ENCODE assay signal across 8 cellular contexts in the genomic region with DNA sequence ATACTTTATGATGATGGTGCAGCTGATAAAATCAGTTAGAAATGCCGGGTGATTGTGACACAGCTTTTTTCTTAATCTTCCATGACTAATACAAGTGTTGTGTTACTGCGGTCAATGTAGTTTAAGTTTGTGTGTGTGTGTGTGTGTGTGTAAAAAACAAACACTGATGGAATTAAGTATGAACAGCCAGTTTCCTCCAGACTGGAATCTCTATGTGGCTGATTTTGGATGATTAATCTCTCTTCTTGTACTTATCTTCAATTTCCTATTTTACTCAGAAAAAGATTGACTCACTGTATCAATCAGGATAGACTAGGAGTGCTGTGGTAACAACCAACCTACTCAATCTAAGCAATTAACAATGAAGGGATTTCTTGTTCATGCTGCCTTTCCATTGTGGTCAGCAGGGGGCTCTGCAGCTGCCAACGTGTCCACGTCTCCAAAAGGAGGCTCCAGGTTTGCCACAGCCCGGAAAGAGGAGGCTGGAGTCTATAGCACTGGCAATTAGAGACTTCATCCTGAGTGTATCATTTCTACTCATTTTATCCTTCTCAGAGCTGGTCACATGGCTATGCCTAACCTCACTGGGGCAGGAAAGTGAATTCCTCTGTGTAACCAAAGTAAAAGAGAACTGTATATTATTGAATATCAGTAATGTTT.
A peak's percentile ranks its signal among the peaks of the same experiment; 100 is the strongest.
DNase-seq lines count a peak whose midpoint lies in the region; ATAC-seq and TF ChIP-seq lines count a peak whose summit lies in the region.

No MANE protein-coding gene starts in this region.

- POLR2A ChIA-PET in RWPE1 (lab: Yijun Ruan, JAX; ENCODE audit: low non-redundant PET): no interaction called here

- H3K4me3 ChIP-seq in GM23338: no peak overlapping the region
- no peak overlapping the region for H3K4me3 ChIP-seq in fibroblast of pulmonary artery (replicated peaks; ENCODE audit: low read depth, low read length)

- H3K27ac Mint-ChIP-seq in GM23338: no peak overlapping the region
- no peak overlapping the region for H3K27ac Mint-ChIP-seq in effector memory CD8-positive, alpha-beta T cell
- no peak overlapping the region for H3K27ac Mint-ChIP-seq in natural killer cell

- H3K36me3 Mint-ChIP-seq in GM23338 (ENCODE audit: low read depth) (no peaks in the 10 kb centered on the region), natural killer cell (no peaks in the 10 kb centered on the region)
- H3K36me3 Mint-ChIP-seq in effector memory CD8-positive, alpha-beta T cell (ENCODE audit: insufficient read depth): no peaks in the 10 kb centered on the region

- H3K36me3 ChIP-seq in GM23338 (ENCODE audit: insufficient read depth): no peaks in the 10 kb centered on the region

- peak; percentile 71 for ATAC-seq in GM23338
- no peak for ATAC-seq in effector memory CD8-positive, alpha-beta T cell (replicated peaks)
- ATAC-seq in natural killer cell: no peak

- in situ Hi-C loops in Caki2 (cut with HindIII; ENCODE audit: low pct_unique_long_range_greater_than_20kb, low sequenced_read_pairs): no loop called here

- H3K9me3 Mint-ChIP-seq in GM23338: no peaks in the 10 kb centered on the region
- no peaks in the 10 kb centered on the region for H3K9me3 Mint-ChIP-seq in effector memory CD8-positive, alpha-beta T cell
- H3K9me3 Mint-ChIP-seq in natural killer cell: no peaks in the 10 kb centered on the region

- no peaks in the 10 kb centered on the region for H3K79me2 ChIP-seq in GM23338 (replicated peaks; ENCODE audit: insufficient read depth)

- H3K27me3 ChIP-seq in GM23338 (ENCODE audit: insufficient read depth): no peaks in the 10 kb centered on the region

- intact Hi-C loops in natural killer cell (cut with micrococcal nuclease): no loop called here

- no peak overlapping the region for H2AFZ ChIP-seq in GM23338

- no peaks in the 10 kb centered on the region for H3K4me1 Mint-ChIP-seq in GM23338
- no peaks in the 10 kb centered on the region for H3K4me1 Mint-ChIP-seq in effector memory CD8-positive, alpha-beta T cell (ENCODE audit: low read depth in 2 of 2)
- H3K4me1 Mint-ChIP-seq in natural killer cell: no peaks in the 10 kb centered on the region

- TF ChIP-seq CTCF in GM23338 (conservative IDR thresholded peaks at IDR 0.05; ENCODE audit: low read depth in 2 of 2) (peak; percentile 78 to 79), RWPE1 (conservative IDR thresholded peaks at IDR 0.05; ENCODE audit: low read depth) (peak; percentile 17; the same call in 1 of the 2 replicates), fibroblast of pulmonary artery (IDR thresholded peaks at IDR 0.05; ENCODE audit: low read length, missing control alignments) (peak; percentile 76), natural killer cell (IDR thresholded peaks at IDR 0.05) (no peak)

- no peaks in the 10 kb centered on the region for H4K20me1 ChIP-seq in GM23338 (replicated peaks; ENCODE audit: insufficient read depth)

- DNase-seq in Caki2 (ENCODE audit: low read depth): peak; percentile 84
- peak; percentile 78 for DNase-seq in GM23338 (ENCODE audit: low spot score)
- DNase-seq in RWPE1 (ENCODE audit: low spot score): peak; percentile 20
- DNase-seq in fibroblast of pulmonary artery (ENCODE audit: low read depth): peak; percentile 93
- peak; percentile 7 for DNase-seq in smooth muscle cell of the brain vasculature (ENCODE audit: low read depth, low spot score)
- DNase-seq in NCI-H526 treated with DMSO at 0.1 percent for 48 hours (lab: John Stamatoyannopoulos, UW): no peak
- DNase-seq in effector memory CD8-positive, alpha-beta T cell: no peak
- no peak for DNase-seq in natural killer cell

- no peak overlapping the region for H3K27ac ChIP-seq in GM23338 (ENCODE audit: low read depth)
- no peak overlapping the region for H3K27ac ChIP-seq in RWPE1

- CTCF ChIA-PET in RWPE1 (lab: Yijun Ruan, JAX): interaction anchor here (0.6 to 0.7 kb wide), 2 partner anchors 71 to 479 kb away, joined by 3 read pairs; no protein-coding TSS in a partner anchor

- H3K4me3 Mint-ChIP-seq in GM23338 (no peak overlapping the region), natural killer cell (no peak overlapping the region)
- H3K4me3 Mint-ChIP-seq in effector memory CD8-positive, alpha-beta T cell: no peak overlapping the region

- peaks cover 5% of the 10 kb centered on the region for H3K27me3 Mint-ChIP-seq in GM23338 (ENCODE audit: insufficient read depth, low read depth, poor library complexity)
- H3K27me3 Mint-ChIP-seq in effector memory CD8-positive, alpha-beta T cell: no peaks in the 10 kb centered on the region
- H3K27me3 Mint-ChIP-seq in natural killer cell (ENCODE audit: low read depth in 2 of 2): no peaks in the 10 kb centered on the region

- H3F3A ChIP-seq in GM23338 (replicated peaks; ENCODE audit: low read depth): no peaks in the 10 kb centered on the region

- no peaks in the 10 kb centered on the region for H3K9me2 ChIP-seq in GM23338 (ENCODE audit: insufficient read depth)

- no peaks in the 10 kb centered on the region for H3K4me1 ChIP-seq in GM23338 (ENCODE audit: insufficient read depth)

- no peak overlapping the region for H3K4me2 ChIP-seq in GM23338

TF ChIP-seq in GM23338, 12 proteins besides CTCF, POLR2A, EP300 and RAD21:
- no peak for TF ChIP-seq ZNF331 (CRISPR knock-in tag; IDR thresholded peaks at IDR 0.05; ENCODE audit: low read depth)
- TF ChIP-seq, protein P1, sequence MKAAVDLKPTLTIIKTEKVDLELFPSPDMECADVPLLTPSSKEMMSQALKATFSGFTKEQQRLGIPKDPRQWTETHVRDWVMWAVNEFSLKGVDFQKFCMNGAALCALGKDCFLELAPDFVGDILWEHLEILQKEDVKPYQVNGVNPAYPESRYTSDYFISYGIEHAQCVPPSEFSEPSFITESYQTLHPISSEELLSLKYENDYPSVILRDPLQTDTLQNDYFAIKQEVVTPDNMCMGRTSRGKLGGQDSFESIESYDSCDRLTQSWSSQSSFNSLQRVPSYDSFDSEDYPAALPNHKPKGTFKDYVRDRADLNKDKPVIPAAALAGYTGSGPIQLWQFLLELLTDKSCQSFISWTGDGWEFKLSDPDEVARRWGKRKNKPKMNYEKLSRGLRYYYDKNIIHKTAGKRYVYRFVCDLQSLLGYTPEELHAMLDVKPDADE (IDR thresholded peaks at IDR 0.05): no peak
- no peak for TF ChIP-seq NANOG (IDR thresholded peaks at IDR 0.05; ENCODE audit: borderline replicate concordance)

Comparison
In these comparisons a context has a peak if more than half of its experiments do, and no peak if none do; other contexts are left out.
1. DNase-seq: peak in Caki2 (single experiment), GM23338 (single experiment), RWPE1 (single experiment), fibroblast of pulmonary artery (single experiment) and smooth muscle cell of the brain vasculature (single experiment); none in NCI-H526 treated with DMSO at 0.1 percent for 48 hours (single experiment), effector memory CD8-positive, alpha-beta T cell (0 of 3) and natural killer cell (single experiment).